21 cellular contexts compared by ENCODE assay signal in the genomic region with DNA sequence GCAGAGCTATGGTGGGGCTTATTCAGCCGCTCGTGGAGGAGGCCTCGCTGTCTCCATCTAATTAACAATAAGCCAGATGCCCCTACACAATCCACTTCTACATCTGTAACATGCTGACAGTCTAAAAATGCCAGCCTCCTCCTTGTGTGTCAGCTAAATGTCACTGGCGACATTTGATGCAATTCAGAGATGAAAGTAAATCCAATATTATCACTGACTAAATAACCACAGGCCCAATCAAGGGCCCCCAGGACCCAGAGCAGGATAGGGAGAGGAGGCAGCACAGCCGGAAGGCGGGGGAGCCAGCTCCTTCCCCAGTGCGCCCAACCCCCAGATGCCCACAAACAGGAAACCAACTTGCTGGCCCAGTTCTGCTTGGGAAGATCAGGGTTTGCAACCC.
DNase-seq lines count a peak whose midpoint lies in the region; ATAC-seq and TF ChIP-seq lines count a peak whose summit lies in the region.
"Had no signal": no experiment of that assay in that cellular context is flagged by ENCODE, and none has a peak within 500 bp of the region (broad histone marks: within the 10 kb centered on the region; RNA-seq: fewer than 3 reads in every experiment).

No MANE protein-coding gene starts in this region.

- H3K4me1 ChIP-seq in right atrium auricular region = no peaks in the 10 kb centered on the region
- no peaks in the 10 kb centered on the region for H3K4me1 ChIP-seq in heart right ventricle
- H3K4me1 ChIP-seq in GM23338 (ENCODE audit: insufficient read depth) = no peaks in the 10 kb centered on the region; the same call in 1 of the 2 replicates
- H3K4me1 ChIP-seq: Caco-2 had no signal

- peaks cover 12% of the 10 kb centered on the region for H3K4me1 Mint-ChIP-seq in GM23338
- H3K4me1 Mint-ChIP-seq: IgD-negative memory B cell had no signal

- TF ChIP-seq CTCF in right atrium auricular region (IDR thresholded peaks at IDR 0.05) = no peak
- TF ChIP-seq CTCF in heart right ventricle (IDR thresholded peaks at IDR 0.05) = no peak
- no peak for TF ChIP-seq CTCF in NB4 (IDR thresholded peaks at IDR 0.05; ENCODE audit: low read depth, low read length)
- no peak for TF ChIP-seq CTCF in GM23338 (conservative IDR thresholded peaks at IDR 0.05; ENCODE audit: low read depth in 2 of 2)

- no peaks in the 10 kb centered on the region for H3K9me2 ChIP-seq in GM23338 (ENCODE audit: insufficient read depth)

- no peaks in the 10 kb centered on the region for H3K36me3 ChIP-seq in right atrium auricular region
- no peaks in the 10 kb centered on the region for H3K36me3 ChIP-seq in heart right ventricle
- H3K36me3 ChIP-seq in GM23338 (ENCODE audit: insufficient read depth) = no peaks in the 10 kb centered on the region

- H3K27me3 Mint-ChIP-seq in GM23338 (ENCODE audit: insufficient read depth, low read depth, poor library complexity) = peaks cover 15% of the 10 kb centered on the region

- H3K27ac Mint-ChIP-seq in GM23338 = no peak overlapping the region
- H3K27ac Mint-ChIP-seq: IgD-negative memory B cell had no signal

- DNase-seq in right atrium auricular region (ENCODE audit: low spot score) (peak; percentile 44), heart right ventricle (no peak), NB4 (ENCODE audit: low read depth) (peak; percentile 63), UCSD-AML1 (lab: John Stamatoyannopoulos, UW; ENCODE audit: unreplicated experiment) (peak; percentile 74), GM23338 (ENCODE audit: low spot score) (no peak), NCI-H526 treated with DMSO at 0.1 percent for 48 hours (lab: John Stamatoyannopoulos, UW) (no peak), NCI-H1436 (lab: John Stamatoyannopoulos, UW) (no peak)
- peak; percentile 6 for DNase-seq in stimulated activated naive CD8-positive, alpha-beta T cell treated with anti-CD3 and anti-CD28 coated beads, Interleukin-15, Interleukin-2, amounts not matched to agents 100 U/mL and 50 U/mL, for 24 hours
- DNase-seq: Caco-2; DMS153; EL; HCEC 1CT; NCI-H1048; NCI-H2081 treated with DMSO at 0.1 percent for 48 hours; NCI-H524; NK-92 treated with Interleukin-12 subunit alpha and Interleukin-12 subunit beta, amount 100 ng/mL, for 24 hours; RPMI8226; SIG-M5; SW 1271 had no signal

- no peak for ATAC-seq in heart right ventricle
- peak; percentile 46 for ATAC-seq in stimulated activated naive CD8-positive, alpha-beta T cell treated with anti-CD3 and anti-CD28 coated beads, Interleukin-15, Interleukin-2, amounts not matched to agents 100 U/mL and 50 U/mL, for 24 hours
- ATAC-seq in GM23338 = no peak

- H3K4me3 ChIP-seq in right atrium auricular region (no peak overlapping the region), heart right ventricle (no peak overlapping the region), NB4 (ENCODE audit: low read depth, low read length) (no peak overlapping the region), GM23338 (no peak overlapping the region)

- H3K79me2 ChIP-seq in GM23338 (replicated peaks; ENCODE audit: insufficient read depth) = no peaks in the 10 kb centered on the region

- H4K20me1 ChIP-seq in GM23338 (replicated peaks; ENCODE audit: insufficient read depth) = no peaks in the 10 kb centered on the region

- TF ChIP-seq POLR2A in NB4 (IDR thresholded peaks at IDR 0.05; ENCODE audit: extremely low read depth, insufficient read length) = no peak

- H2AFZ ChIP-seq in GM23338 = no peak overlapping the region

- H3F3A ChIP-seq in GM23338 (replicated peaks; ENCODE audit: low read depth) = no peaks in the 10 kb centered on the region

- H3K9me3 ChIP-seq in right atrium auricular region = peaks cover 0 to 7% of the 10 kb centered on the region in 2 donors
- H3K9me3 ChIP-seq in heart right ventricle = peaks cover 0 to 13% (median 0%) of the 10 kb centered on the region in 11 donors
- H3K9me3 ChIP-seq: Caco-2 had no signal

- H3K4me2 ChIP-seq in GM23338 = no peak overlapping the region

- intact Hi-C loops in heart right ventricle (cut with DNase I) = loop anchor here in 3 of 10 donors (5.0 to 10.0 kb wide), 3 partner anchors 1662 to 1672 kb away; no protein-coding TSS in a partner anchor

- H3K36me3 Mint-ChIP-seq in GM23338 (ENCODE audit: low read depth) = no peaks in the 10 kb centered on the region
- H3K36me3 Mint-ChIP-seq: IgD-negative memory B cell had no signal

- H3K27me3 ChIP-seq in right atrium auricular region = no peaks in the 10 kb centered on the region
- peaks cover 4 to 69% (median 55%) of the 10 kb centered on the region in 7 donors for H3K27me3 ChIP-seq in heart right ventricle
- no peaks in the 10 kb centered on the region for H3K27me3 ChIP-seq in GM23338 (ENCODE audit: insufficient read depth)

- WGBS in heart right ventricle, 2 donors = 51 to 56% methylated on average over 7 of the region's 7 CpGs

- no peaks in the 10 kb centered on the region; the same call in 2 of the 3 replicates for H3K9me3 Mint-ChIP-seq in GM23338

- no peak overlapping the region for H3K27ac ChIP-seq in right atrium auricular region
- H3K27ac ChIP-seq in heart right ventricle = no peak overlapping the region
- no peak overlapping the region for H3K27ac ChIP-seq in GM23338 (ENCODE audit: low read depth)
- H3K27ac ChIP-seq: HL-60 had no signal

- H3K4me3 Mint-ChIP-seq in GM23338 = no peak overlapping the region
- H3K4me3 Mint-ChIP-seq: IgD-negative memory B cell had no signal

TF ChIP-seq in GM23338, 12 proteins besides CTCF, POLR2A, EP300 and RAD21:
- TF ChIP-seq EZH2phosphoT487 (IDR thresholded peaks at IDR 0.05; ENCODE audit: unreplicated experiment) (no peak), ZNF331 (CRISPR knock-in tag; IDR thresholded peaks at IDR 0.05; ENCODE audit: low read depth) (no peak), JUNB (IDR thresholded peaks at IDR 0.05; ENCODE audit: unreplicated experiment) (no peak), REST (IDR thresholded peaks at IDR 0.05; ENCODE audit: unreplicated experiment) (no peak), EZH2 (IDR thresholded peaks at IDR 0.05; ENCODE audit: low read depth, unreplicated experiment) (no peak), ETS1 (IDR thresholded peaks at IDR 0.05) (no peak), CREB1 (CRISPR knock-in tag; IDR thresholded peaks at IDR 0.05; ENCODE audit: low read depth) (no peak), NANOG (IDR thresholded peaks at IDR 0.05; ENCODE audit: borderline replicate concordance) (no peak), STAT1 (IDR thresholded peaks at IDR 0.05; ENCODE audit: unreplicated experiment) (no peak)
TF ChIP-seq in GM23338: peak in this region for 0.

Comparison
In these comparisons a context has a peak if more than half of its experiments do, and no peak if none do; other contexts are left out.
1. DNase-seq: peak in right atrium auricular region (single experiment), NB4 (single experiment), UCSD-AML1 (single experiment) and stimulated activated naive CD8-positive, alpha-beta T cell treated with anti-CD3 and anti-CD28 coated beads, Interleukin-15, Interleukin-2, amounts not matched to agents 100 U/mL and 50 U/mL, for 24 hours (single experiment); none in heart right ventricle (0 of 2), GM23338 (single experiment), NCI-H526 treated with DMSO at 0.1 percent for 48 hours (single experiment) and NCI-H1436 (single experiment).